ENCODE assay signal across 14 cellular contexts in the genomic region with DNA sequence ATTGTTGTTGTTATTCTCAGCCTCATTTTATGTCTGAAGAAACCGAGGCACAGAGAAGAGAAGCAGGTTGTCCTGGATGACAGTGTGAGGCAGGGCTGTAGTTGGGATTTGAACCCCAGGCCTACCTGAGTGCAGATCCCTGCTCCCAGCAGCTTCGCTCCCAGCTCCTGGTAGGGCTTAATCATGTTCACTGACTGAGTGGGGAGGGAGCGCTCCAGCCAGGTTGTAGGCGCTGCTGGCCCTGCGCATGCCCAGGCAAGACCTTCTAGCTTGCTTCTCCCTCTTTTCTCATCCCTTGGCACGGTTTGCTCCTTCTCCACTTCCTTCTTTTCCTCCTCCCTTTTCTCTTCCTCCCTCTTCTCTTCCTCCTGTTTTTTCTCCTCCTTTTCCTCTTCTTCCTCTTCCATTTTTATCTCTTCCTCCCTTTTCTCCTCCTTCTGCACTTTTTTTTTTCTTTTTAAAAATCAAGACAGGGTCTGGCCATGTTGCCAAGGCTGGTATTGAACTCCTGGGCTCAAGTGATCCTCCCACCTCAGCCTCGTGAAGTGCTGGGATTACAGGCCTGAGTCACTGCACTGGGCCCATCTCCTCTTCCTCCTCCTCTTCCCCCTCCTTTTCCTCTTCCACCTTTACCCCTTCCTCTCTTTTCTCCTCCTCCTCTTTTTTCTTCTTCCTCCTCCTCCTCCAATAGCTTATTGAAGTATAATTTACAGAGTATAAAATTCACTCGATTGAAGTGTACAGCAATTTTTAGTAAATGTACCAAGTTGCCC.
DNase-seq lines count a peak whose midpoint lies in the region; ATAC-seq and TF ChIP-seq lines count a peak whose summit lies in the region.
"Had no signal": no experiment of that assay in that cellular context is flagged by ENCODE, and none has a peak within 500 bp of the region (broad histone marks: within the 10 kb centered on the region; RNA-seq: fewer than 3 reads in every experiment).

No MANE protein-coding gene starts in this region.

- H3K4me1 Mint-ChIP-seq in T-helper 2 cell treated with Interferon-gamma antibody and Interleukin-4, amounts not matched to agents 5 μg/mL and 100 μg/mL, for 36 hours (ENCODE audit: low read depth), result peaks cover 45% of the 10 kb centered on the region
- peaks cover 63 to 71% (median 65%) of the 10 kb centered on the region in 3 donors for H3K4me1 Mint-ChIP-seq in T-cell

- H2BK120ac ChIP-seq in neuronal stem cell (ENCODE audit: low read depth, low read length), result no peak overlapping the region

- no peak overlapping the region for H3K23ac ChIP-seq in neuronal stem cell (ENCODE audit: low read depth, low read length, poor library complexity)

- TF ChIP-seq CTCF in dorsolateral prefrontal cortex (IDR thresholded peaks at IDR 0.05 in 54 of 56, conservative IDR thresholded peaks at IDR 0.05 in 2 of 56; ENCODE audit: low read depth in 1 of 56, partially characterized antibody in 56 of 56) (no peak), spleen (IDR thresholded peaks at IDR 0.05 in 8 of 11, conservative IDR thresholded peaks at IDR 0.05 in 3 of 11) (no peak)

- H3K27ac ChIP-seq in dorsolateral prefrontal cortex, result peak overlapping the region in 31 of 59 donors; percentile 1 to 82 (median 56)
- H3K27ac ChIP-seq in neuronal stem cell (replicated peaks; ENCODE audit: low read length), result no peak overlapping the region
- peak overlapping the region in 2 of 8 donors; percentile 33 to 67 for H3K27ac ChIP-seq in spleen

- H3K9me3 ChIP-seq in neuronal stem cell (replicated peaks in 1 of 2; ENCODE audit: control insufficient read depth in 2 of 2, insufficient read depth in 1 of 2, low read depth in 1 of 2, low read length in 2 of 2) (no peaks in the 10 kb centered on the region), spleen (no peaks in the 10 kb centered on the region)
- H3K9me3 ChIP-seq: A549, adrenal gland, tibial nerve had no signal

- H3K36me3 Mint-ChIP-seq in T-helper 2 cell treated with Interferon-gamma antibody and Interleukin-4, amounts not matched to agents 5 μg/mL and 100 μg/mL, for 36 hours (ENCODE audit: low read depth), result no peaks in the 10 kb centered on the region
- H3K36me3 Mint-ChIP-seq in T-cell, result no peaks in the 10 kb centered on the region

- H3K79me1 ChIP-seq in neuronal stem cell (ENCODE audit: low read depth, low read length), result no peaks in the 10 kb centered on the region

- H3K4me2 ChIP-seq in neuronal stem cell (ENCODE audit: insufficient read depth, low read length, poor library complexity, severe bottlenecking), result no peak overlapping the region
- H3K4me2 ChIP-seq: A549 had no signal

- no peak overlapping the region for H3K9ac ChIP-seq in neuronal stem cell (ENCODE audit: low read depth, low read length, poor library complexity)

- POLR2A ChIA-PET in T-cell (lab: Charles Lee), result interaction anchor here in 1 of 2 donors (0.6 kb wide), 1 partner anchor 75 kb away, joined by 3 read pairs; no protein-coding TSS in a partner anchor

- peak in 1 of 4 experiments; percentile 7 for ATAC-seq in T-cell (replicated peaks in 1 of 4)
- ATAC-seq: A549 had no signal

- intact Hi-C loops in dorsolateral prefrontal cortex (cut with DNase I), result no loop called here
- intact Hi-C loops in spleen (cut with DNase I; ENCODE audit: low total_unique reads), result no loop called here

- H3K9me3 Mint-ChIP-seq in T-helper 2 cell treated with Interferon-gamma antibody and Interleukin-4, amounts not matched to agents 5 μg/mL and 100 μg/mL, for 36 hours, result no peaks in the 10 kb centered on the region
- no peaks in the 10 kb centered on the region for H3K9me3 Mint-ChIP-seq in T-cell

- H3K27me3 ChIP-seq in dorsolateral prefrontal cortex (no peaks in the 10 kb centered on the region), neuronal stem cell (ENCODE audit: control insufficient read depth in 3 of 3, insufficient read depth in 3 of 3, low read depth in 1 of 3, low read length in 3 of 3) (no peaks in the 10 kb centered on the region), spleen (replicated peaks in 1 of 7) (no peaks in the 10 kb centered on the region)
- H3K27me3 ChIP-seq: adrenal gland, tibial nerve had no signal

- no peak overlapping the region for H2BK5ac ChIP-seq in neuronal stem cell (ENCODE audit: low read length)

- no peak overlapping the region for H3K4ac ChIP-seq in neuronal stem cell (ENCODE audit: low read length)

- H4K8ac ChIP-seq in neuronal stem cell (ENCODE audit: low read depth, low read length), result no peak overlapping the region

- WGBS in neuronal stem cell (ENCODE audit: extremely low coverage in 2 of 2, insufficient read length in 2 of 2, insufficient replicate concordance in 1 of 2), 2 donors, result no CpG with 5 or more reads among the region's 8 CpGs
- 68 to 75% (median 70%) methylated on average over 8 of the region's 8 CpGs for WGBS in spleen, 5 donors

- no peak overlapping the region for H2AK5ac ChIP-seq in neuronal stem cell (ENCODE audit: low read depth, low read length)

- peak overlapping the region; percentile 71 for H3K27ac Mint-ChIP-seq in T-helper 2 cell treated with Interferon-gamma antibody and Interleukin-4, amounts not matched to agents 5 μg/mL and 100 μg/mL, for 36 hours
- H3K27ac Mint-ChIP-seq in T-cell, result peak overlapping the region; percentile 94 to 99

- no peak overlapping the region for H2BK12ac ChIP-seq in neuronal stem cell (ENCODE audit: low read length)

- H2BK15ac ChIP-seq in neuronal stem cell (ENCODE audit: low read length), result no peak overlapping the region

- CTCF ChIA-PET in T-cell (lab: Charles Lee), result interaction anchor here in 1 of 2 donors (0.7 kb wide), 1 partner anchor 252 kb away, joined by 7 read pairs; no protein-coding TSS in a partner anchor

- no peaks in the 10 kb centered on the region for H3K27me3 Mint-ChIP-seq in T-helper 2 cell treated with Interferon-gamma antibody and Interleukin-4, amounts not matched to agents 5 μg/mL and 100 μg/mL, for 36 hours (ENCODE audit: low read depth)
- H3K27me3 Mint-ChIP-seq in T-cell, result no peaks in the 10 kb centered on the region

- DNase-seq in T-helper 2 cell treated with Interferon-gamma antibody and Interleukin-4, amounts not matched to agents 5 μg/mL and 100 μg/mL, for 36 hours (ENCODE audit: low spot score), result no peak
- DNase-seq in T-helper 2 cell (no peak), T-cell (no peak), dorsolateral prefrontal cortex (no peak), neuronal stem cell (ENCODE audit: low spot score) (no peak), AG08396 (ENCODE audit: low spot score) (no peak), spleen (no peak), RPMI8226 (no peak)
- DNase-seq: activated CD4-positive, CD25-positive, alpha-beta regulatory T cell treated with anti-CD3 and anti-CD28 coated beads, Interleukin-2, amount 50 U/mL, for 72 hours; adrenal gland; Kasumi-1; NCI-H2029 treated with DMSO at 0.1 percent for 48 hours had no signal

- H3K4me1 ChIP-seq in neuronal stem cell (ENCODE audit: control insufficient read depth in 2 of 2, insufficient read depth in 1 of 2, low read depth in 1 of 2, low read length in 2 of 2) (peaks cover 10 to 14% of the 10 kb centered on the region in 2 donors), spleen (peaks cover 0 to 37% (median 17%) of the 10 kb centered on the region in 6 donors)
- H3K4me1 ChIP-seq: adrenal gland had no signal

- no peak overlapping the region for H3K4me3 ChIP-seq in dorsolateral prefrontal cortex
- no peak overlapping the region for H3K4me3 ChIP-seq in neuronal stem cell (ENCODE audit: low read length in 2 of 2)
- H3K4me3 ChIP-seq in spleen, result no peak overlapping the region
- H3K4me3 ChIP-seq: A549, adrenal gland, tibial nerve had no signal

- peak overlapping the region; percentile 24 for H2AFZ ChIP-seq in neuronal stem cell (ENCODE audit: low read length)

- no peak overlapping the region for H3K18ac ChIP-seq in neuronal stem cell (ENCODE audit: low read length)

- H3K4me3 Mint-ChIP-seq in T-helper 2 cell treated with Interferon-gamma antibody and Interleukin-4, amounts not matched to agents 5 μg/mL and 100 μg/mL, for 36 hours, result peak overlapping the region; percentile 49
- H3K4me3 Mint-ChIP-seq in T-cell, result peak overlapping the region; percentile 69 to 76 (median 71)

- no peak overlapping the region for H4K91ac ChIP-seq in neuronal stem cell (ENCODE audit: low read depth, low read length, poor library complexity)

- no peaks in the 10 kb centered on the region for H3K36me3 ChIP-seq in neuronal stem cell (replicated peaks in 1 of 2; ENCODE audit: control insufficient read depth in 2 of 2, insufficient read depth in 2 of 2, low read length in 2 of 2)
- no peaks in the 10 kb centered on the region for H3K36me3 ChIP-seq in spleen
- H3K36me3 ChIP-seq: adrenal gland had no signal

- H3K14ac ChIP-seq in neuronal stem cell (ENCODE audit: low read length), result no peak overlapping the region

- TF ChIP-seq POLR2A in spleen (IDR thresholded peaks at IDR 0.05), result no peak
